Comparison of ENCODE assay signal across 10 cellular contexts in genomic region chr4:184849184-184849583, GRCh38. TPM values are rescaled to one million over a fixed set of nuclear protein-coding genes. Genes with fewer than 3 reads are reported as not detected.
DNase-seq lines count a peak whose midpoint lies in the region; ATAC-seq and TF ChIP-seq lines count a peak whose summit lies in the region.
"Had no signal": no experiment of that assay in that cellular context is flagged by ENCODE, and none has a peak within 500 bp of the region (broad histone marks: within the 10 kb centered on the region; RNA-seq: fewer than 3 reads in every experiment).

No MANE protein-coding gene starts in this region.

- intact Hi-C loops in activated T-helper 2 cell treated with anti-CD3 and anti-CD28 coated beads, Interferon-gamma antibody, Interleukin-2, Interleukin-4, amounts not matched to agents 10 μg/mL and 5 μg/mL and 100 μg/mL, durations not matched to agents 14 hours and 24 hours and 36 hours (cut with micrococcal nuclease), result no loop called here
- intact Hi-C loops in body of pancreas (cut with DNase I), result no loop called here

- H3K9me3 Mint-ChIP-seq in activated T-helper 2 cell treated with anti-CD3 and anti-CD28 coated beads, Interferon-gamma antibody, Interleukin-2, Interleukin-4, amounts not matched to agents 10 μg/mL and 5 μg/mL and 100 μg/mL, durations not matched to agents 14 hours and 24 hours and 36 hours, result no peaks in the 10 kb centered on the region

- H3K36me3 Mint-ChIP-seq in activated T-helper 2 cell treated with anti-CD3 and anti-CD28 coated beads, Interferon-gamma antibody, Interleukin-2, Interleukin-4, amounts not matched to agents 10 μg/mL and 5 μg/mL and 100 μg/mL, durations not matched to agents 14 hours and 24 hours and 36 hours (ENCODE audit: low read depth), result no peaks in the 10 kb centered on the region
- peaks cover 2% of the 10 kb centered on the region for H3K36me3 Mint-ChIP-seq in T-helper 17 cell (ENCODE audit: low read depth)

- TF ChIP-seq CTCF in body of pancreas (IDR thresholded peaks at IDR 0.05), result no peak

- peaks cover 2% of the 10 kb centered on the region for H3K27me3 Mint-ChIP-seq in activated T-helper 2 cell treated with anti-CD3 and anti-CD28 coated beads, Interferon-gamma antibody, Interleukin-2, Interleukin-4, amounts not matched to agents 10 μg/mL and 5 μg/mL and 100 μg/mL, durations not matched to agents 14 hours and 24 hours and 36 hours (ENCODE audit: low read depth)
- H3K27me3 Mint-ChIP-seq in T-helper 17 cell, result peaks cover 46% of the 10 kb centered on the region

- 59 to 84% methylated on average over 3 of the region's 3 CpGs for WGBS in body of pancreas, 2 donors

- H3K27me3 ChIP-seq in body of pancreas, result no peaks in the 10 kb centered on the region

- H3K4me1 ChIP-seq in body of pancreas, result no peaks in the 10 kb centered on the region

- peaks cover 27% of the 10 kb centered on the region for H3K4me1 Mint-ChIP-seq in activated T-helper 2 cell treated with anti-CD3 and anti-CD28 coated beads, Interferon-gamma antibody, Interleukin-2, Interleukin-4, amounts not matched to agents 10 μg/mL and 5 μg/mL and 100 μg/mL, durations not matched to agents 14 hours and 24 hours and 36 hours (ENCODE audit: low read depth)
- H3K4me1 Mint-ChIP-seq in T-helper 17 cell, result peaks cover 2% of the 10 kb centered on the region

- TF ChIP-seq POLR2A in body of pancreas (IDR thresholded peaks at IDR 0.05), result no peak

- H3K4me3 Mint-ChIP-seq in activated T-helper 2 cell treated with anti-CD3 and anti-CD28 coated beads, Interferon-gamma antibody, Interleukin-2, Interleukin-4, amounts not matched to agents 10 μg/mL and 5 μg/mL and 100 μg/mL, durations not matched to agents 14 hours and 24 hours and 36 hours (ENCODE audit: low read depth), result peak overlapping the region; percentile 43
- no peak overlapping the region for H3K4me3 Mint-ChIP-seq in T-helper 17 cell

- H3K27ac ChIP-seq in body of pancreas, result no peak overlapping the region
- H3K27ac ChIP-seq: RWPE1 had no signal

- no peaks in the 10 kb centered on the region for H3K9me3 ChIP-seq in T-helper 17 cell (ENCODE audit: control insufficient read depth, low read length, poor library complexity, severe bottlenecking)
- no peaks in the 10 kb centered on the region for H3K9me3 ChIP-seq in body of pancreas

- ATAC-seq in GM18499 (IDR thresholded peaks at IDR 0.05; ENCODE audit: insufficient read depth, unreplicated experiment), result peak; percentile 35
- peak; percentile 26 for ATAC-seq in GM18909 (IDR thresholded peaks at IDR 0.05; ENCODE audit: poor library complexity, unreplicated experiment)
- ATAC-seq in HG02870 (IDR thresholded peaks at IDR 0.05; ENCODE audit: unreplicated experiment), result peak; percentile 35
- no peak for ATAC-seq in T-helper 17 cell
- ATAC-seq in body of pancreas, result no peak
- ATAC-seq in HG03108 (IDR thresholded peaks at IDR 0.05; ENCODE audit: unreplicated experiment), result no peak

- no peak for DNase-seq in activated T-helper 2 cell treated with anti-CD3 and anti-CD28 coated beads, Interferon-gamma antibody, Interleukin-2, Interleukin-4, amounts not matched to agents 10 μg/mL and 5 μg/mL and 100 μg/mL, durations not matched to agents 14 hours and 24 hours and 36 hours (ENCODE audit: low spot score)
- DNase-seq in T-helper 17 cell, result no peak
- no peak for DNase-seq in body of pancreas
- no peak for DNase-seq in cerebellum (ENCODE audit: low spot score)
- DNase-seq: NCI-H2227 treated with DMSO at 0.1 percent for 48 hours had no signal

- H3K27ac Mint-ChIP-seq in activated T-helper 2 cell treated with anti-CD3 and anti-CD28 coated beads, Interferon-gamma antibody, Interleukin-2, Interleukin-4, amounts not matched to agents 10 μg/mL and 5 μg/mL and 100 μg/mL, durations not matched to agents 14 hours and 24 hours and 36 hours, result peak overlapping the region; percentile 78
- H3K27ac Mint-ChIP-seq in T-helper 17 cell, result no peak overlapping the region

- no peak overlapping the region for H3K4me3 ChIP-seq in body of pancreas

- no peaks in the 10 kb centered on the region for H3K36me3 ChIP-seq in body of pancreas (replicated peaks in 1 of 2; ENCODE audit: insufficient read depth in 1 of 2, low read depth in 2 of 2)

RNA-seq across cellular contexts. Expression of gene ACSL1, which starts 23.4 kb away (rescaled TPM):
- total RNA-seq in activated T-helper 2 cell treated with anti-CD3 and anti-CD28 coated beads, Interferon-gamma antibody, Interleukin-2, Interleukin-4, amounts not matched to agents 10 μg/mL and 5 μg/mL and 100 μg/mL, durations not matched to agents 14 hours and 24 hours and 36 hours, result 42.7 and 43.0 TPM in 2 replicates
- total RNA-seq in T-helper 17 cell (10 to 100 TPM; 12.1 to 13.3 TPM), body of pancreas (100 to 1,000 TPM in 1 of 2 donors, 10 to 100 TPM in 1; 36.6 to 193 TPM), cerebellum (36.6 TPM)

Comparison
In these comparisons a context has a peak if more than half of its experiments do, and no peak if none do; other contexts are left out.
1. ATAC-seq: peak in GM18499 (single experiment), GM18909 (single experiment) and HG02870 (single experiment); none in T-helper 17 cell (single experiment), body of pancreas (single experiment) and HG03108 (single experiment).